In the genomic region with DNA sequence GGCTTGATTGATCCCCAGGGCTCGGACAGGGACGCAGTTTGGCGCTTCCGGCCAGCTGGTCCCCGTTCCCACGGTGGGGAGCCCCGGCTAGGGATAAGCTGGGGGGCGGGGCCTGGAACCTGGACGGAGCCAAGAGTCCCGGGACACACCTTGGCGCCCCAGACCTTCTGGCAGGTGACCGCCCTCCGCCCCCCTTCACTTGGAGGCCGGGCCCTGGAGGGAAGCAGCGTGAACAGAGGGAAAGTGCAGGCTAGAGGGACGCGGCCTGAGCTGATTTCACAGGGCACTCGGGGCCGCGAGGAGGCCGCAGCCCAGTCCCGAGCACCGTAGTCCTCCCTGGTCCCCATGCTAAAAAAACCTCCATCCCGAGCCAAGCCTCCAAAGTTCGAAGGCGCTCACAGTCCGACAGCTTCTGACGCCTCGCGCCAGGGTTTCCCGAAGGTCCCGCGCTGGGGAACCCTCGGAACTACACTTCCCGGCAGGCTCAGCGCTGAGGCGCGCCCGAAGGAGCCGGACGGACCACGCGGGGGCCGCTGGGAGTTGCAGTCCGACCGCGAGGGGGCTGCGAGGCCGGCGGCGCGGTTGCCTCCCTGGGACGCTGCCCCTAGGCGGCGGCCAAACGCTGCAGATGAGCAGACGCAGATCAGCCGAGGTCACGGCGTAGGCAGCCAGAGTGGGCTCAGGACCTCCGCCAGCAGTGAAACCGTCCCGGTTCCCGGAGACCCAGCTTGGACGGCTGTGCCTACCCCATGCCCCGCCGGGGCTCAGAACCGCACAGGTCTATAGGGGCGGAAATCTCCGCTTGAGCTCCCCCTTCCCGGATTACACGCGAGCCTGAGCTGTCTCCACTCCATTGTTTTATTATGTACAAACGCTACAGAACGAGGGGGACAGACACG, we compare ENCODE assay signal across 1 cellular context.
A peak's percentile ranks its signal among the peaks of the same experiment; 100 is the strongest.
TF ChIP-seq lines count a peak whose summit lies in the region.

A gene with protein sequence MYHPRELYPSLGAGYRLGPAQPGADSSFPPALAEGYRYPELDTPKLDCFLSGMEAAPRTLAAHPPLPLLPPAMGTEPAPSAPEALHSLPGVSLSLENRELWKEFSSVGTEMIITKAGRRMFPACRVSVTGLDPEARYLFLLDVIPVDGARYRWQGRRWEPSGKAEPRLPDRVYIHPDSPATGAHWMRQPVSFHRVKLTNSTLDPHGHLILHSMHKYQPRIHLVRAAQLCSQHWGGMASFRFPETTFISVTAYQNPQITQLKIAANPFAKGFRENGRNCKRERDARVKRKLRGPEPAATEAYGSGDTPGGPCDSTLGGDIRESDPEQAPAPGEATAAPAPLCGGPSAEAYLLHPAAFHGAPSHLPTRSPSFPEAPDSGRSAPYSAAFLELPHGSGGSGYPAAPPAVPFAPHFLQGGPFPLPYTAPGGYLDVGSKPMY (minus strand): TSS at position 451 of the 899 bp plus-strand sequence. CDS start 731 bp downstream, outside the sequence.

TF ChIP-seq in K562, 482 proteins besides CTCF, POLR2A, EP300 and RAD21 (continued from another document and continues in another):
- TF ChIP-seq, protein P1, sequence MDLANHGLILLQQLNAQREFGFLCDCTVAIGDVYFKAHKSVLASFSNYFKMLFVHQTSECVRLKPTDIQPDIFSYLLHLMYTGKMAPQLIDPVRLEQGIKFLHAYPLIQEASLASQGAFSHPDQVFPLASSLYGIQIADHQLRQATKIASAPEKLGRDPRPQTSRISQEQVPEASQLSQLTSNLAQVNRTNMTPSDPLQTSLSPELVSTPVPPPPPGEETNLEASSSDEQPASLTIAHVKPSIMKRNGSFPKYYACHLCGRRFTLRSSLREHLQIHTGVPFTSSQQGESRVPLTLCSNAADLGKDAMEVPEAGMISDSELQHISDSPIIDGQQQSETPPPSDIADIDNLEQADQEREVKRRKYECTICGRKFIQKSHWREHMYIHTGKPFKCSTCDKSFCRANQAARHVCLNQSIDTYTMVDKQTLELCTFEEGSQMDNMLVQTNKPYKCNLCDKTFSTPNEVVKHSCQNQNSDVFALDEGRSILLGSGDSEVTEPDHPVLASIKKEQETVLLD (IDR thresholded peaks at IDR 0.05): no peak; the same call in 1 of the 2 replicates
- TF ChIP-seq HEY1 (CRISPR knock-in tag; IDR thresholded peaks at IDR 0.05; ENCODE audit: borderline replicate concordance) (no peak), TFAM (CRISPR knock-in tag; conservative IDR thresholded peaks at IDR 0.05) (no peak), RBM14 (IDR thresholded peaks at IDR 0.05; ENCODE audit: borderline replicate concordance, insufficient read depth, low read depth, low read length) (no peak), KLF1 (tag; IDR thresholded peaks at IDR 0.05) (no peak), EP400 (IDR thresholded peaks at IDR 0.05) (no peak), EHMT2 (IDR thresholded peaks at IDR 0.05) (no peak), TBP (optimal IDR thresholded peaks at IDR 0.05; ENCODE audit: low read depth, low read length) (peak; percentile 75), CBX5 (IDR thresholded peaks at IDR 0.05; ENCODE audit: borderline replicate concordance, low read depth) (no peak), TEAD4 (IDR thresholded peaks at IDR 0.05; ENCODE audit: low read length) (no peak), TEAD4 (CRISPR knock-in tag; IDR thresholded peaks at IDR 0.05; ENCODE audit: borderline replicate concordance) (no peak), RCOR1 (IDR thresholded peaks at IDR 0.05; ENCODE audit: borderline replicate concordance in 1 of 2, low read depth in 2 of 2, low read length in 2 of 2) (peak in 1 of 2 experiments; percentile 57; a peak in 1 of 4 replicates), CAMTA2 (CRISPR knock-in tag; conservative IDR thresholded peaks at IDR 0.05) (no peak), TAL1 (IDR thresholded peaks at IDR 0.05) (no peak), ZBTB17 (CRISPR knock-in tag; IDR thresholded peaks at IDR 0.05) (no peak), DIDO1 (tag; IDR thresholded peaks at IDR 0.05; ENCODE audit: low read depth) (no peak), KAT7 (CRISPR knock-in tag; IDR thresholded peaks at IDR 0.05; ENCODE audit: borderline replicate concordance) (peak; percentile 96; the same call in 1 of the 2 replicates), ZNF12 (CRISPR knock-in tag; IDR thresholded peaks at IDR 0.05) (no peak), ZSCAN32 (CRISPR knock-in tag; IDR thresholded peaks at IDR 0.05) (no peak), RBM34 (IDR thresholded peaks at IDR 0.05; ENCODE audit: borderline replicate concordance, insufficient read depth, low read length) (no peak), TAF15 (IDR thresholded peaks at IDR 0.05; ENCODE audit: low read depth, low read length) (no peak), GTF2A2 (tag; IDR thresholded peaks at IDR 0.05) (no peak), MCM5 (IDR thresholded peaks at IDR 0.05; ENCODE audit: low read depth) (no peak), FOXJ2 (tag; IDR thresholded peaks at IDR 0.05) (no peak), BRD4 (IDR thresholded peaks at IDR 0.05) (no peak), ZNF717 (CRISPR knock-in tag; IDR thresholded peaks at IDR 0.05) (no peak), NCOR1 (IDR thresholded peaks at IDR 0.05) (no peak), GABPB1 (CRISPR knock-in tag; IDR thresholded peaks at IDR 0.05) (peak; percentile 68; the same call in 1 of the 2 replicates), LARP7 (IDR thresholded peaks at IDR 0.05) (no peak), NCOA2 (IDR thresholded peaks at IDR 0.05; ENCODE audit: partially characterized antibody in 2 of 2) (no peak), KDM5B (IDR thresholded peaks at IDR 0.05; ENCODE audit: insufficient replicate concordance, low read depth, low read length) (peak; percentile 68), ZNF253 (CRISPR knock-in tag; conservative IDR thresholded peaks at IDR 0.05) (no peak), ZNF184 (CRISPR knock-in tag; IDR thresholded peaks at IDR 0.05) (no peak), ZNF695 (CRISPR knock-in tag; IDR thresholded peaks at IDR 0.05) (no peak)
- TF ChIP-seq, protein P2, sequence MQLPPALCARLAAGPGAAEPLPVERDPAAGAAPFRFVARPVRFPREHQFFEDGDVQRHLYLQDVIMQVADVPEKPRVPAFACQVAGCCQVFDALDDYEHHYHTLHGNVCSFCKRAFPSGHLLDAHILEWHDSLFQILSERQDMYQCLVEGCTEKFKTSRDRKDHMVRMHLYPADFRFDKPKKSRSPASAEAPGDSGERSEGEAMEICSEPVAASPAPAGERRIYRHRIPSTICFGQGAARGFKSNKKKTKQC (CRISPR knock-in tag; IDR thresholded peaks at IDR 0.05): no peak; the same call in none of the 2 replicates
- TF ChIP-seq, protein P3, sequence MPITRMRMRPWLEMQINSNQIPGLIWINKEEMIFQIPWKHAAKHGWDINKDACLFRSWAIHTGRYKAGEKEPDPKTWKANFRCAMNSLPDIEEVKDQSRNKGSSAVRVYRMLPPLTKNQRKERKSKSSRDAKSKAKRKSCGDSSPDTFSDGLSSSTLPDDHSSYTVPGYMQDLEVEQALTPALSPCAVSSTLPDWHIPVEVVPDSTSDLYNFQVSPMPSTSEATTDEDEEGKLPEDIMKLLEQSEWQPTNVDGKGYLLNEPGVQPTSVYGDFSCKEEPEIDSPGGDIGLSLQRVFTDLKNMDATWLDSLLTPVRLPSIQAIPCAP (CRISPR knock-in tag; IDR thresholded peaks at IDR 0.05; ENCODE audit: borderline replicate concordance): no peak
- TF ChIP-seq, protein P4, sequence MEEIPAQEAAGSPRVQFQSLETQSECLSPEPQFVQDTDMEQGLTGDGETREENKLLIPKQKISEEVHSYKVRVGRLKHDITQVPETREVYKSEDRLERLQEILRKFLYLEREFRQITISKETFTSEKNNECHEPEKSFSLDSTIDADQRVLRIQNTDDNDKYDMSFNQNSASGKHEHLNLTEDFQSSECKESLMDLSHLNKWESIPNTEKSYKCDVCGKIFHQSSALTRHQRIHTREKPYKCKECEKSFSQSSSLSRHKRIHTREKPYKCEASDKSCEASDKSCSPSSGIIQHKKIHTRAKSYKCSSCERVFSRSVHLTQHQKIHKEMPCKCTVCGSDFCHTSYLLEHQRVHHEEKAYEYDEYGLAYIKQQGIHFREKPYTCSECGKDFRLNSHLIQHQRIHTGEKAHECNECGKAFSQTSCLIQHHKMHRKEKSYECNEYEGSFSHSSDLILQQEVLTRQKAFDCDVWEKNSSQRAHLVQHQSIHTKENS (CRISPR knock-in tag; IDR thresholded peaks at IDR 0.05): no peak
- TF ChIP-seq, protein P5, sequence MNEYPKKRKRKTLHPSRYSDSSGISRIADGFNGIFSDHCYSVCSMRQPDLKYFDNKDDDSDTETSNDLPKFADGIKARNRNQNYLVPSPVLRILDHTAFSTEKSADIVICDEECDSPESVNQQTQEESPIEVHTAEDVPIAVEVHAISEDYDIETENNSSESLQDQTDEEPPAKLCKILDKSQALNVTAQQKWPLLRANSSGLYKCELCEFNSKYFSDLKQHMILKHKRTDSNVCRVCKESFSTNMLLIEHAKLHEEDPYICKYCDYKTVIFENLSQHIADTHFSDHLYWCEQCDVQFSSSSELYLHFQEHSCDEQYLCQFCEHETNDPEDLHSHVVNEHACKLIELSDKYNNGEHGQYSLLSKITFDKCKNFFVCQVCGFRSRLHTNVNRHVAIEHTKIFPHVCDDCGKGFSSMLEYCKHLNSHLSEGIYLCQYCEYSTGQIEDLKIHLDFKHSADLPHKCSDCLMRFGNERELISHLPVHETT (CRISPR knock-in tag; conservative IDR thresholded peaks at IDR 0.05 in 1 of 2, IDR thresholded peaks at IDR 0.05 in 1 of 2): peak in 1 of 2 experiments; percentile 10; a peak in 1 of 4 replicates
- TF ChIP-seq, protein P6, sequence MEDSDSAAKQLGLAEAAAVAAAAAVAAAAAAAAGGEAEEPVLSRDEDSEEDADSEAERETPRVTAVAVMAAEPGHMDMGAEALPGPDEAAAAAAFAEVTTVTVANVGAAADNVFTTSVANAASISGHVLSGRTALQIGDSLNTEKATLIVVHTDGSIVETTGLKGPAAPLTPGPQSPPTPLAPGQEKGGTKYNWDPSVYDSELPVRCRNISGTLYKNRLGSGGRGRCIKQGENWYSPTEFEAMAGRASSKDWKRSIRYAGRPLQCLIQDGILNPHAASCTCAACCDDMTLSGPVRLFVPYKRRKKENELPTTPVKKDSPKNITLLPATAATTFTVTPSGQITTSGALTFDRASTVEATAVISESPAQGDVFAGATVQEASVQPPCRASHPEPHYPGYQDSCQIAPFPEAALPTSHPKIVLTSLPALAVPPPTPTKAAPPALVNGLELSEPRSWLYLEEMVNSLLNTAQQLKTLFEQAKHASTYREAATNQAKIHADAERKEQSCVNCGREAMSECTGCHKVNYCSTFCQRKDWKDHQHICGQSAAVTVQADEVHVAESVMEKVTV (CRISPR knock-in tag; IDR thresholded peaks at IDR 0.05): peak; percentile 75
- TF ChIP-seq, protein P7, sequence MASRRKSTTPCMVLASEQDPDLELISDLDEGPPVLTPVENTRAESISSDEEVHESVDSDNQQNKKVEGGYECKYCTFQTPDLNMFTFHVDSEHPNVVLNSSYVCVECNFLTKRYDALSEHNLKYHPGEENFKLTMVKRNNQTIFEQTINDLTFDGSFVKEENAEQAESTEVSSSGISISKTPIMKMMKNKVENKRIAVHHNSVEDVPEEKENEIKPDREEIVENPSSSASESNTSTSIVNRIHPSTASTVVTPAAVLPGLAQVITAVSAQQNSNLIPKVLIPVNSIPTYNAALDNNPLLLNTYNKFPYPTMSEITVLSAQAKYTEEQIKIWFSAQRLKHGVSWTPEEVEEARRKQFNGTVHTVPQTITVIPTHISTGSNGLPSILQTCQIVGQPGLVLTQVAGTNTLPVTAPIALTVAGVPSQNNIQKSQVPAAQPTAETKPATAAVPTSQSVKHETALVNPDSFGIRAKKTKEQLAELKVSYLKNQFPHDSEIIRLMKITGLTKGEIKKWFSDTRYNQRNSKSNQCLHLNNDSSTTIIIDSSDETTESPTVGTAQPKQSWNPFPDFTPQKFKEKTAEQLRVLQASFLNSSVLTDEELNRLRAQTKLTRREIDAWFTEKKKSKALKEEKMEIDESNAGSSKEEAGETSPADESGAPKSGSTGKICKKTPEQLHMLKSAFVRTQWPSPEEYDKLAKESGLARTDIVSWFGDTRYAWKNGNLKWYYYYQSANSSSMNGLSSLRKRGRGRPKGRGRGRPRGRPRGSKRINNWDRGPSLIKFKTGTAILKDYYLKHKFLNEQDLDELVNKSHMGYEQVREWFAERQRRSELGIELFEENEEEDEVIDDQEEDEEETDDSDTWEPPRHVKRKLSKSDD (conservative IDR thresholded peaks at IDR 0.05; ENCODE audit: low read length): 0 out of 2 replicates have a peak, but pooled peaks have one; percentile 18
- TF ChIP-seq, protein P8, sequence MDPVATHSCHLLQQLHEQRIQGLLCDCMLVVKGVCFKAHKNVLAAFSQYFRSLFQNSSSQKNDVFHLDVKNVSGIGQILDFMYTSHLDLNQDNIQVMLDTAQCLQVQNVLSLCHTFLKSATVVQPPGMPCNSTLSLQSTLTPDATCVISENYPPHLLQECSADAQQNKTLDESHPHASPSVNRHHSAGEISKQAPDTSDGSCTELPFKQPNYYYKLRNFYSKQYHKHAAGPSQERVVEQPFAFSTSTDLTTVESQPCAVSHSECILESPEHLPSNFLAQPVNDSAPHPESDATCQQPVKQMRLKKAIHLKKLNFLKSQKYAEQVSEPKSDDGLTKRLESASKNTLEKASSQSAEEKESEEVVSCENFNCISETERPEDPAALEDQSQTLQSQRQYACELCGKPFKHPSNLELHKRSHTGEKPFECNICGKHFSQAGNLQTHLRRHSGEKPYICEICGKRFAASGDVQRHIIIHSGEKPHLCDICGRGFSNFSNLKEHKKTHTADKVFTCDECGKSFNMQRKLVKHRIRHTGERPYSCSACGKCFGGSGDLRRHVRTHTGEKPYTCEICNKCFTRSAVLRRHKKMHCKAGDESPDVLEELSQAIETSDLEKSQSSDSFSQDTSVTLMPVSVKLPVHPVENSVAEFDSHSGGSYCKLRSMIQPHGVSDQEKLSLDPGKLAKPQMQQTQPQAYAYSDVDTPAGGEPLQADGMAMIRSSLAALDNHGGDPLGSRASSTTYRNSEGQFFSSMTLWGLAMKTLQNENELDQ (CRISPR knock-in tag; IDR thresholded peaks at IDR 0.05; ENCODE audit: borderline replicate concordance): no peak
- TF ChIP-seq, protein P9, sequence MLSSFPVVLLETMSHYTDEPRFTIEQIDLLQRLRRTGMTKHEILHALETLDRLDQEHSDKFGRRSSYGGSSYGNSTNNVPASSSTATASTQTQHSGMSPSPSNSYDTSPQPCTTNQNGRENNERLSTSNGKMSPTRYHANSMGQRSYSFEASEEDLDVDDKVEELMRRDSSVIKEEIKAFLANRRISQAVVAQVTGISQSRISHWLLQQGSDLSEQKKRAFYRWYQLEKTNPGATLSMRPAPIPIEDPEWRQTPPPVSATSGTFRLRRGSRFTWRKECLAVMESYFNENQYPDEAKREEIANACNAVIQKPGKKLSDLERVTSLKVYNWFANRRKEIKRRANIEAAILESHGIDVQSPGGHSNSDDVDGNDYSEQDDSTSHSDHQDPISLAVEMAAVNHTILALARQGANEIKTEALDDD (IDR thresholded peaks at IDR 0.05): no peak
